In the genomic region with DNA sequence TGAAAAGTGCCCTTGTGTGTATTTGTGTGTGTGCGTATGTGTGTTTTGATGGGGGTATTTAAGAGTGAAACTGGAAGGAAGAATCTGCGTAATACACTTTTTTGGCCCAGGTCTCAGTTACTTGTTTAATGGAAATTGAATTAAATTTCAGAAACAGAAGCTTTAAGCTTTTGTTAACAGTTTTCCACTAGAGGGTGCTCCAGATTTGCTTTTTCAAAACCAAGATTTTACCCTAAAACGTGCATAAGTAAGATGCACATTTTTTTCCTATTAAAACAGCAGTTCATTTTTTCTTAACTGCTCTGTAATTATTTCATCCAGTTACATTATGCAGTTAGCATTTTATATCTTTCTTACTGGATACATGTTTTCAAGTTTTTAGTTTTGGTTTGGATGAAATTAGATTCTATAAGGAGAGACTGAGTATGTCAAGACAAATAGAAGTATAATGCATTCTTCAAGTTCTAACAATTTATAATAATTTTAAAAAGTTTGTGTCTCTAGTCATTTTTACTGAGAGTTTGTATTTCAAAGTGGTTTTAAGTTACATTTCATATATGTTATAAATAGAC, we compare ENCODE assay signal across 10 cellular contexts.
DNase-seq lines count a peak whose midpoint lies in the region; ATAC-seq and TF ChIP-seq lines count a peak whose summit lies in the region.
"Had no signal": no experiment of that assay in that cellular context is flagged by ENCODE, and none has a peak within 500 bp of the region (broad histone marks: within the 10 kb centered on the region; RNA-seq: fewer than 3 reads in every experiment).

No MANE protein-coding gene starts in this region.

- TF ChIP-seq CTCF in GM10248 (IDR thresholded peaks at IDR 0.05; ENCODE audit: control extremely low read depth, extremely low read depth, low read depth, missing control alignments) (peak; percentile 41), neural cell (IDR thresholded peaks at IDR 0.05; ENCODE audit: poor library complexity, severe bottlenecking) (peak; percentile 50), thyroid gland (IDR thresholded peaks at IDR 0.05) (peak in 2 of 6 experiments; percentile 30 to 32)

- no peak overlapping the region for H3K4me3 ChIP-seq in neural cell (ENCODE audit: low read length)
- H3K4me3 ChIP-seq in thyroid gland (replicated peaks in 1 of 3): no peak overlapping the region

- peaks cover 0 to 4% of the 10 kb centered on the region in 2 donors for H3K4me1 ChIP-seq in thyroid gland

- no peak overlapping the region for H3K4me2 ChIP-seq in neural cell (ENCODE audit: low read length)

- TF ChIP-seq POLR2A in thyroid gland (IDR thresholded peaks at IDR 0.05): no peak

- H3F3A ChIP-seq in neural cell (ENCODE audit: insufficient read depth, low read length, poor library complexity, severe bottlenecking): no peaks in the 10 kb centered on the region

- POLR2A ChIA-PET in GM10248 (lab: Yijun Ruan, JAX): no interaction called here

- no peaks in the 10 kb centered on the region for H3K9me2 ChIP-seq in neural cell (ENCODE audit: insufficient read depth, low read length)

- H3K27ac ChIP-seq in neural cell (ENCODE audit: low read length) (no peak overlapping the region), thyroid gland (no peak overlapping the region)

- no peak overlapping the region for H3K9ac ChIP-seq in neural cell (ENCODE audit: low read length)

- peak; percentile 61 for TF ChIP-seq RAD21 in neural cell (conservative IDR thresholded peaks at IDR 0.05)

- 61 to 63% methylated on average over 3 of the region's 3 CpGs for WGBS in thyroid gland, 2 donors

- no peak for ATAC-seq in HG03045 (IDR thresholded peaks at IDR 0.05; ENCODE audit: unreplicated experiment)

- H3K27me3 ChIP-seq in neural cell (ENCODE audit: insufficient read depth, low read depth, low read length) (no peaks in the 10 kb centered on the region), thyroid gland (no peaks in the 10 kb centered on the region)

- no peaks in the 10 kb centered on the region for H3K79me2 ChIP-seq in neural cell (replicated peaks; ENCODE audit: insufficient read depth, low read length)

- intact Hi-C loops in thyroid gland (cut with DNase I): no loop called here

- H3K9me3 ChIP-seq in neural cell (ENCODE audit: low read length): no peaks in the 10 kb centered on the region
- H3K9me3 ChIP-seq in thyroid gland: no peaks in the 10 kb centered on the region

- no peak for TF ChIP-seq EP300 in neural cell (conservative IDR thresholded peaks at IDR 0.05; ENCODE audit: poor library complexity, severe bottlenecking)

- no peak overlapping the region for H2AFZ ChIP-seq in neural cell (ENCODE audit: low read depth, low read length)

- DNase-seq in GM10248 (ENCODE audit: extremely low spot score): no peak
- peak; percentile 23 for DNase-seq in NCI-H1694 treated with DMSO at 0.1 percent for 48 hours (lab: John Stamatoyannopoulos, UW)
- DNase-seq in cerebellar cortex (ENCODE audit: low spot score): peak; percentile 77
- DNase-seq in activated CD4-positive, CD25-positive, alpha-beta regulatory T cell treated with anti-CD3 and anti-CD28 coated beads, Interleukin-2, amount 50 U/mL, for 72 hours: no peak
- no peak for DNase-seq in LoVo (ENCODE audit: low spot score)
- no peak for DNase-seq in thyroid gland
- DNase-seq: activated CD8-positive, alpha-beta memory T cell treated with anti-CD3 and anti-CD28 coated beads, Interleukin-2, amount 50 U/mL, for 4 hours; NCI-H2081 had no signal

- H4K20me1 ChIP-seq in neural cell (ENCODE audit: insufficient read depth): no peaks in the 10 kb centered on the region

- CTCF ChIA-PET in GM10248 (lab: Yijun Ruan, JAX): interaction anchor here (1.0 to 8.9 kb wide), 12 partner anchors 8 to 1518 kb away, joined by 3 to 115 read pairs (median 6); no protein-coding TSS in a partner anchor

- peaks cover 3% of the 10 kb centered on the region for H3K36me3 ChIP-seq in neural cell (ENCODE audit: insufficient read depth, low read length)
- H3K36me3 ChIP-seq in thyroid gland: peaks cover 3 to 4% of the 10 kb centered on the region in 2 donors

TF ChIP-seq in neural cell, 6 proteins besides CTCF, POLR2A, EP300 and RAD21:
- TF ChIP-seq POLR2AphosphoS5 (IDR thresholded peaks at IDR 0.05): no peak
- TF ChIP-seq SMC3 (conservative IDR thresholded peaks at IDR 0.05; ENCODE audit: poor library complexity): peak; percentile 51

Comparison
In these comparisons a context has a peak if more than half of its experiments do, and no peak if none do; other contexts are left out.
1. DNase-seq: peak in NCI-H1694 treated with DMSO at 0.1 percent for 48 hours (single experiment) and cerebellar cortex (single experiment); none in GM10248 (single experiment), activated CD4-positive, CD25-positive, alpha-beta regulatory T cell treated with anti-CD3 and anti-CD28 coated beads, Interleukin-2, amount 50 U/mL, for 72 hours (single experiment), LoVo (single experiment) and thyroid gland (0 of 2).